ENCODE assay signal across 18 cellular contexts in the genomic region with DNA sequence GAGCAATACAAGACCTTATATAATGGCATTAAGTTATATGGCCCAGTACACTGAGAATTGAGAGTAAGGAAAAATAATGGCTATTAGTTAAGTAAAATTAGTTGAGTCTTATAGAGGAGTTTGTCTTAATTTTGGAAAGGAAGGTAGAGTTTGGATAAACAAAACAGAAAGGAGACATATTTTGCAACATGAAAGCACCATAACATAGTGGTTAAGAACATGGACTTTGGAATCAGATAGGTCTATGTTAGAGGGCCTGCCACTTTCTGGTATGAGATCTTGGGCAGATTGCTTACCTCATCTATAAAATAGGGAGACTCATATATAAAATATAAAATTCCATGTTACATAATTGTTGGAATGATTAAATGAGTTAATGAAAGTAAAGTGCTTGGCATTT.
DNase-seq lines count a peak whose midpoint lies in the region; ATAC-seq, FAIRE-seq and TF ChIP-seq lines count a peak whose summit lies in the region.
"Had no signal": no experiment of that assay in that cellular context is flagged by ENCODE, and none has a peak within 500 bp of the region (broad histone marks: within the 10 kb centered on the region; RNA-seq: fewer than 3 reads in every experiment).

No MANE protein-coding gene starts in this region.

- H3K36me3 ChIP-seq in cardiac muscle cell (no peaks in the 10 kb centered on the region), mucosa of descending colon (ENCODE audit: low read depth) (no peaks in the 10 kb centered on the region), thyroid gland (no peaks in the 10 kb centered on the region), vagina (no peaks in the 10 kb centered on the region)

- no peak for DNase-seq in cardiac muscle cell (ENCODE audit: low read depth in 1 of 2, low spot score in 1 of 2)
- no peak for DNase-seq in Right ventricle myocardium inferior (ENCODE audit: missing footprints)
- DNase-seq in caudate nucleus (lab: John Stamatoyannopoulos, UW): no peak
- no peak for DNase-seq in mucosa of descending colon
- DNase-seq in thyroid gland: no peak
- DNase-seq in GM19239 (ENCODE audit: insufficient read length, low spot score): no peak
- DNase-seq in HPDE6-E6E7 (ENCODE audit: extremely low spot score): no peak
- DNase-seq in vagina (ENCODE audit: extremely low spot score in 2 of 2): no peak
- DNase-seq: activated B cell treated with CpG ODN at 0.5 μM for 24 hours; activated gamma-delta T cell; CD4-positive, alpha-beta T cell; GOT3; left cardiac atrium; natural killer cell; NCI-H524 treated with DMSO at 0.1 percent for 48 hours; stimulated activated CD4-positive, alpha-beta T cell treated with anti-CD3 and anti-CD28 coated beads, Interleukin-4, amount 100 ng/mL, for 1 hour had no signal

- intact Hi-C loops in Right ventricle myocardium inferior (cut with DNase I) (loop anchor here (2.0 kb wide), 1 partner anchor 89 kb away; no protein-coding TSS in a partner anchor), mucosa of descending colon (cut with DNase I, micrococcal nuclease) (no loop called here), thyroid gland (cut with DNase I) (no loop called here), vagina (cut with DNase I) (no loop called here)

- FAIRE-seq in GM19239 (lab: Jason Lieb, UNC): no peak
- FAIRE-seq: A549, HTR-8/SVneo had no signal

- TF ChIP-seq POLR2A in thyroid gland (IDR thresholded peaks at IDR 0.05) (no peak), vagina (IDR thresholded peaks at IDR 0.05) (no peak)

- peaks cover 8% of the 10 kb centered on the region for H3K4me1 ChIP-seq in cardiac muscle cell (ENCODE audit: low read depth)
- no peaks in the 10 kb centered on the region for H3K4me1 ChIP-seq in mucosa of descending colon (ENCODE audit: low read depth)
- peaks cover 17 to 35% of the 10 kb centered on the region in 2 donors for H3K4me1 ChIP-seq in thyroid gland
- peaks cover 22% of the 10 kb centered on the region for H3K4me1 ChIP-seq in vagina

- no peak overlapping the region for H3K4me3 ChIP-seq in cardiac muscle cell
- no peak overlapping the region for H3K4me3 ChIP-seq in mucosa of descending colon
- no peak overlapping the region for H3K4me3 ChIP-seq in thyroid gland (replicated peaks in 1 of 3)
- no peak overlapping the region for H3K4me3 ChIP-seq in vagina
- H3K4me3 ChIP-seq: A549 had no signal

- no peaks in the 10 kb centered on the region for H3K27me3 ChIP-seq in cardiac muscle cell
- H3K27me3 ChIP-seq in thyroid gland: no peaks in the 10 kb centered on the region
- no peaks in the 10 kb centered on the region for H3K27me3 ChIP-seq in vagina

- no peak for TF ChIP-seq CTCF in cardiac muscle cell (IDR thresholded peaks at IDR 0.05; ENCODE audit: low read depth, low read length)
- no peak for TF ChIP-seq CTCF in mucosa of descending colon (IDR thresholded peaks at IDR 0.05)
- TF ChIP-seq CTCF in thyroid gland (IDR thresholded peaks at IDR 0.05): no peak
- no peak for TF ChIP-seq CTCF in vagina (IDR thresholded peaks at IDR 0.05)

- H3K9me3 ChIP-seq in cardiac muscle cell (ENCODE audit: low read depth) (no peaks in the 10 kb centered on the region), mucosa of descending colon (no peaks in the 10 kb centered on the region), thyroid gland (no peaks in the 10 kb centered on the region), vagina (no peaks in the 10 kb centered on the region)
- H3K9me3 ChIP-seq: A549 had no signal

- peak overlapping the region; percentile 75 for H3K27ac ChIP-seq in cardiac muscle cell
- H3K27ac ChIP-seq in caudate nucleus (ENCODE audit: low read depth, low read length): peak overlapping the region; percentile 54
- peak overlapping the region in 2 of 3 donors; percentile 27 to 35 for H3K27ac ChIP-seq in thyroid gland
- no peak overlapping the region for H3K27ac ChIP-seq in vagina
- H3K27ac ChIP-seq: A549 had no signal

- ATAC-seq in Right ventricle myocardium inferior (no peak), mucosa of descending colon (peak; percentile 64)
- ATAC-seq: natural killer cell had no signal
